Comparison of ENCODE assay signal across 9 cellular contexts in the genomic region with DNA sequence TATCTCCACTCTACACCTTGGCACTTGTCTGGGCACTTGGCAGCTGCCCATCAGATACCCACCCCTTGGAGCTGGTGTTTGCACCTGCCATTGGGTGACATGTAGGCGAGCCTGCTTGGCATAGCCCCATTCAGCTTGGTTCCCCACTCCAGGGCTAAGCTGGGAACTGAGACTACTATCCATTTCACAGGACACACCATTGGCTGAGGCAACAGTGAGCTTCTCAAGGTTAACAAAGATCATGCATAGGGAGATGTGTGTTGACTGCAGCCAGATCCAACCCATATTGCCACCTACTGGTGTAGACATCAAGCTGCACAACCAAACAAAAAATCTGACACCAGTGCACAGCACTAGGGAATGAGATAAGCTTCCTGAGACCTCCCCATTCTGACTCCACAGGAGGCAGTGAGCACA.
A peak's percentile ranks its signal among the peaks of the same experiment; 100 is the strongest.
DNase-seq lines count a peak whose midpoint lies in the region; ATAC-seq lines count a peak whose summit lies in the region.
"Had no signal": no experiment of that assay in that cellular context is flagged by ENCODE, and none has a peak within 500 bp of the region (broad histone marks: within the 10 kb centered on the region; RNA-seq: fewer than 3 reads in every experiment).

No MANE protein-coding gene starts in this region.

- DNase-seq in Daoy (ENCODE audit: low read depth) = peak; percentile 37
- DNase-seq in SKM-1 treated with dmso at 0.1 percent for 144 hours (lab: John Stamatoyannopoulos, UW; ENCODE audit: unreplicated experiment) = peak; percentile 17
- peak; percentile 65 for DNase-seq in kidney tubule cell (ENCODE audit: low spot score)
- no peak for DNase-seq in DMS79 treated with DMSO at 0.1 percent for 48 hours (lab: John Stamatoyannopoulos, UW)
- no peak for DNase-seq in activated gamma-delta T cell (lab: John Stamatoyannopoulos, UW)
- no peak for DNase-seq in substantia nigra (lab: John Stamatoyannopoulos, UW)

- ATAC-seq in GM21360 (IDR thresholded peaks at IDR 0.05; ENCODE audit: unreplicated experiment) (peak; percentile 88), HG03521 (IDR thresholded peaks at IDR 0.05; ENCODE audit: unreplicated experiment) (peak; percentile 84)

- H3K27ac ChIP-seq in substantia nigra (ENCODE audit: low read depth, low read length, poor library complexity, severe bottlenecking) = no peak overlapping the region
- H3K27ac ChIP-seq: SK-N-MC had no signal

Comparison
In these comparisons a context has a peak if more than half of its experiments do, and no peak if none do; other contexts are left out.
1. DNase-seq: peak in Daoy (single experiment), SKM-1 treated with dmso at 0.1 percent for 144 hours (single experiment) and kidney tubule cell (single experiment); none in DMS79 treated with DMSO at 0.1 percent for 48 hours (single experiment), activated gamma-delta T cell (single experiment) and substantia nigra (0 of 49).